36 cellular contexts compared by ENCODE assay signal in genomic region chr10:71207578-71207977, GRCh38. TPM values are rescaled to one million over a fixed set of nuclear protein-coding genes. Genes with fewer than 3 reads are reported as not detected.
"Had no signal": no experiment of that assay in that cellular context is flagged by ENCODE, and none has a peak within 500 bp of the region (broad histone marks: within the 10 kb centered on the region; RNA-seq: fewer than 3 reads in every experiment).

No MANE protein-coding gene starts in this region.

- H3K27ac ChIP-seq: ascending aorta, cardiac muscle cell, VCaP had no signal

- H3K9me3 Mint-ChIP-seq: activated B cell treated with CpG ODN at 0.5 μM for 24 hours; activated CD4-positive, alpha-beta memory T cell treated with anti-CD3 and anti-CD28 coated beads, Interleukin-2, amount 10 ng/mL, durations not matched to agents 7 days and 5 days; activated CD4-positive, alpha-beta T cell treated with anti-CD3 and anti-CD28 coated beads, Interleukin-2, amount 10 ng/mL, durations not matched to agents 7 days and 5 days; activated naive CD4-positive, alpha-beta T cell treated with anti-CD3 and anti-CD28 coated beads, Interleukin-2, amount 10 ng/mL, durations not matched to agents 7 days and 5 days; activated naive CD4-positive, alpha-beta T cell treated with anti-CD3 and anti-CD28 coated beads, Interleukin-2, amount 50 U/mL, for 24 hours; activated naive CD8-positive, alpha-beta T cell treated with anti-CD3 and anti-CD28 coated beads, Interleukin-2, amount 10 ng/mL, durations not matched to agents 7 days and 5 days; activated naive CD8-positive, alpha-beta T cell treated with anti-CD3 and anti-CD28 coated beads, Interleukin-2, amount 50 U/mL, for 24 hours; activated T-cell treated with anti-CD3 and anti-CD28 coated beads, Interleukin-2, amount 50 U/mL, for 24 hours; activated T-helper 2 cell treated with anti-CD3 and anti-CD28 coated beads, Interferon-gamma antibody, Interleukin-2, Interleukin-4, amounts not matched to agents 10 μg/mL and 5 μg/mL and 100 μg/mL, durations not matched to agents 14 hours and 24 hours and 36 hours; central memory CD8-positive, alpha-beta T cell; T-cell; T-helper 2 cell treated with Interferon-gamma antibody and Interleukin-4, amounts not matched to agents 5 μg/mL and 100 μg/mL, for 36 hours had no signal

- DNase-seq: activated B cell treated with CpG ODN at 0.5 μM for 24 hours; activated CD4-positive, alpha-beta memory T cell treated with anti-CD3 and anti-CD28 coated beads, Interleukin-2, amount 10 ng/mL, durations not matched to agents 7 days and 5 days; activated CD4-positive, alpha-beta T cell treated with anti-CD3 and anti-CD28 coated beads for 48 hours; activated CD4-positive, alpha-beta T cell treated with anti-CD3 and anti-CD28 coated beads, Interleukin-2, amount 10 ng/mL, durations not matched to agents 7 days and 5 days; activated CD4-positive, alpha-beta T cell treated with anti-CD3 and anti-CD28 coated beads, Interleukin-2, amount 50 U/mL, for 48 hours; activated CD4-positive, CD25-positive, alpha-beta regulatory T cell treated with anti-CD3 and anti-CD28 coated beads, Interleukin-2, amount 50 U/mL, for 72 hours; activated CD8-positive, alpha-beta memory T cell treated with anti-CD3 and anti-CD28 coated beads for 24 hours; activated CD8-positive, alpha-beta memory T cell treated with anti-CD3 and anti-CD28 coated beads, Interleukin-2, amount 10 ng/mL, durations not matched to agents 7 days and 5 days; activated CD8-positive, alpha-beta T cell treated with anti-CD3 and anti-CD28 coated beads, Interleukin-2, amount 10 ng/mL, durations not matched to agents 7 days and 5 days; activated effector memory CD4-positive, alpha-beta T cell treated with Interleukin-2 at 50 U/mL for 16 hours; activated gamma-delta T cell; activated naive CD4-positive, alpha-beta T cell treated with anti-CD3 and anti-CD28 coated beads, Interleukin-2, amount 10 ng/mL, durations not matched to agents 7 days and 5 days; activated naive CD4-positive, alpha-beta T cell treated with Interleukin-2 at 50 U/mL for 16 hours; activated naive CD8-positive, alpha-beta T cell treated with anti-CD3 and anti-CD28 coated beads, Interleukin-2, amount 10 ng/mL, durations not matched to agents 7 days and 5 days; activated naive CD8-positive, alpha-beta T cell treated with anti-CD3 and anti-CD28 coated beads, Interleukin-2, amount 50 U/mL, for 24 hours; activated T-cell treated with anti-CD3 and anti-CD28 coated beads, Interleukin-2, amount 50 U/mL, for 24 hours; activated T-cell treated with anti-CD3 and anti-CD28 coated beads, Interleukin-2, amount 50 U/mL, for 48 hours; amygdala; anterior cingulate cortex; caudate nucleus; cerebellar nuclear complex; T-cell; T-helper 2 cell; T-helper 9 cell had no signal

- H3K36me3 ChIP-seq: ascending aorta, cardiac muscle cell had no signal

- ATAC-seq: activated CD8-positive, alpha-beta memory T cell treated with anti-CD3 and anti-CD28 coated beads, Interleukin-2, amount 10 ng/mL, durations not matched to agents 7 days and 5 days; activated CD8-positive, alpha-beta T cell treated with anti-CD3 and anti-CD28 coated beads, Interleukin-2, amount 10 ng/mL, durations not matched to agents 7 days and 5 days; activated naive CD8-positive, alpha-beta T cell treated with anti-CD3 and anti-CD28 coated beads, Interleukin-2, amount 50 U/mL, for 24 hours; T-cell had no signal

- H3K4me3 Mint-ChIP-seq: activated B cell treated with CpG ODN at 0.5 μM for 24 hours; activated CD4-positive, alpha-beta memory T cell treated with anti-CD3 and anti-CD28 coated beads, Interleukin-2, amount 10 ng/mL, durations not matched to agents 7 days and 5 days; activated CD4-positive, alpha-beta T cell treated with anti-CD3 and anti-CD28 coated beads, Interleukin-2, amount 10 ng/mL, durations not matched to agents 7 days and 5 days; activated CD8-positive, alpha-beta memory T cell treated with anti-CD3 and anti-CD28 coated beads, Interleukin-2, amount 10 ng/mL, durations not matched to agents 7 days and 5 days; activated CD8-positive, alpha-beta T cell treated with anti-CD3 and anti-CD28 coated beads, Interleukin-2, amount 10 ng/mL, durations not matched to agents 7 days and 5 days; activated naive CD4-positive, alpha-beta T cell treated with anti-CD3 and anti-CD28 coated beads, Interleukin-2, amount 10 ng/mL, durations not matched to agents 7 days and 5 days; activated naive CD4-positive, alpha-beta T cell treated with anti-CD3 and anti-CD28 coated beads, Interleukin-2, amount 50 U/mL, for 24 hours; activated naive CD8-positive, alpha-beta T cell; activated naive CD8-positive, alpha-beta T cell treated with anti-CD3 and anti-CD28 coated beads, Interleukin-2, amount 10 ng/mL, durations not matched to agents 7 days and 5 days; activated naive CD8-positive, alpha-beta T cell treated with anti-CD3 and anti-CD28 coated beads, Interleukin-2, amount 50 U/mL, for 24 hours; activated T-cell treated with anti-CD3 and anti-CD28 coated beads, Interleukin-2, amount 50 U/mL, for 24 hours; central memory CD8-positive, alpha-beta T cell; T-cell; T-helper 2 cell treated with Interferon-gamma antibody and Interleukin-4, amounts not matched to agents 5 μg/mL and 100 μg/mL, for 36 hours had no signal

- H3K4me1 Mint-ChIP-seq: activated CD4-positive, alpha-beta memory T cell treated with anti-CD3 and anti-CD28 coated beads, Interleukin-2, amount 10 ng/mL, durations not matched to agents 7 days and 5 days; central memory CD8-positive, alpha-beta T cell had no signal

- H3K27me3 ChIP-seq: ascending aorta, cardiac muscle cell had no signal

- H3K36me3 Mint-ChIP-seq: activated CD8-positive, alpha-beta memory T cell treated with anti-CD3 and anti-CD28 coated beads, Interleukin-2, amount 10 ng/mL, durations not matched to agents 7 days and 5 days; activated naive CD4-positive, alpha-beta T cell treated with anti-CD3 and anti-CD28 coated beads, Interleukin-2, amount 10 ng/mL, durations not matched to agents 7 days and 5 days; activated naive CD4-positive, alpha-beta T cell treated with anti-CD3 and anti-CD28 coated beads, Interleukin-2, amount 50 U/mL, for 24 hours; activated naive CD8-positive, alpha-beta T cell; activated naive CD8-positive, alpha-beta T cell treated with anti-CD3 and anti-CD28 coated beads, Interleukin-2, amount 10 ng/mL, durations not matched to agents 7 days and 5 days; brain; T-cell had no signal

- H3K4me3 ChIP-seq: ascending aorta, cardiac muscle cell had no signal

- FAIRE-seq: bronchial epithelial cell, TTC549 had no signal

- H3K9me3 ChIP-seq: ascending aorta had no signal

- H3K27ac Mint-ChIP-seq: activated B cell treated with CpG ODN at 0.5 μM for 24 hours; activated CD4-positive, alpha-beta memory T cell treated with anti-CD3 and anti-CD28 coated beads, Interleukin-2, amount 10 ng/mL, durations not matched to agents 7 days and 5 days; activated CD4-positive, alpha-beta T cell treated with anti-CD3 and anti-CD28 coated beads, Interleukin-2, amount 10 ng/mL, durations not matched to agents 7 days and 5 days; activated CD8-positive, alpha-beta memory T cell treated with anti-CD3 and anti-CD28 coated beads, Interleukin-2, amount 10 ng/mL, durations not matched to agents 7 days and 5 days; activated CD8-positive, alpha-beta T cell treated with anti-CD3 and anti-CD28 coated beads, Interleukin-2, amount 10 ng/mL, durations not matched to agents 7 days and 5 days; activated naive CD4-positive, alpha-beta T cell treated with anti-CD3 and anti-CD28 coated beads, Interleukin-2, amount 10 ng/mL, durations not matched to agents 7 days and 5 days; activated naive CD4-positive, alpha-beta T cell treated with anti-CD3 and anti-CD28 coated beads, Interleukin-2, amount 50 U/mL, for 24 hours; activated naive CD8-positive, alpha-beta T cell; activated naive CD8-positive, alpha-beta T cell treated with anti-CD3 and anti-CD28 coated beads, Interleukin-2, amount 10 ng/mL, durations not matched to agents 7 days and 5 days; activated naive CD8-positive, alpha-beta T cell treated with anti-CD3 and anti-CD28 coated beads, Interleukin-2, amount 50 U/mL, for 24 hours; activated T-cell treated with anti-CD3 and anti-CD28 coated beads, Interleukin-2, amount 50 U/mL, for 24 hours; activated T-helper 2 cell treated with anti-CD3 and anti-CD28 coated beads, Interferon-gamma antibody, Interleukin-2, Interleukin-4, amounts not matched to agents 10 μg/mL and 5 μg/mL and 100 μg/mL, durations not matched to agents 14 hours and 24 hours and 36 hours; T-cell; T-helper 2 cell treated with Interferon-gamma antibody and Interleukin-4, amounts not matched to agents 5 μg/mL and 100 μg/mL, for 36 hours had no signal

RNA-seq across cellular contexts. Expression of gene UNC5B, which starts 4.8 kb away (rescaled TPM):
- total RNA-seq: activated B cell treated with CpG ODN at 0.5 μM for 24 hours; activated CD4-positive, alpha-beta memory T cell treated with anti-CD3 and anti-CD28 coated beads, Interleukin-2, amount 10 ng/mL, durations not matched to agents 7 days and 5 days; activated CD4-positive, alpha-beta T cell treated with anti-CD3 and anti-CD28 coated beads, Interleukin-2, amount 10 ng/mL, durations not matched to agents 7 days and 5 days; activated T-helper 2 cell treated with anti-CD3 and anti-CD28 coated beads, Interferon-gamma antibody, Interleukin-2, Interleukin-4, amounts not matched to agents 10 μg/mL and 5 μg/mL and 100 μg/mL, durations not matched to agents 14 hours and 24 hours and 36 hours; T-helper 1 cell treated with Interleukin-12 subunit alpha and Interleukin-12 subunit beta and Interleukin-4 antibody, amounts not matched to agents 30 ng/mL and 1 ng/mL, for 36 hours had no signal
